Comparison of ENCODE assay signal across 1 cellular context in the genomic region with DNA sequence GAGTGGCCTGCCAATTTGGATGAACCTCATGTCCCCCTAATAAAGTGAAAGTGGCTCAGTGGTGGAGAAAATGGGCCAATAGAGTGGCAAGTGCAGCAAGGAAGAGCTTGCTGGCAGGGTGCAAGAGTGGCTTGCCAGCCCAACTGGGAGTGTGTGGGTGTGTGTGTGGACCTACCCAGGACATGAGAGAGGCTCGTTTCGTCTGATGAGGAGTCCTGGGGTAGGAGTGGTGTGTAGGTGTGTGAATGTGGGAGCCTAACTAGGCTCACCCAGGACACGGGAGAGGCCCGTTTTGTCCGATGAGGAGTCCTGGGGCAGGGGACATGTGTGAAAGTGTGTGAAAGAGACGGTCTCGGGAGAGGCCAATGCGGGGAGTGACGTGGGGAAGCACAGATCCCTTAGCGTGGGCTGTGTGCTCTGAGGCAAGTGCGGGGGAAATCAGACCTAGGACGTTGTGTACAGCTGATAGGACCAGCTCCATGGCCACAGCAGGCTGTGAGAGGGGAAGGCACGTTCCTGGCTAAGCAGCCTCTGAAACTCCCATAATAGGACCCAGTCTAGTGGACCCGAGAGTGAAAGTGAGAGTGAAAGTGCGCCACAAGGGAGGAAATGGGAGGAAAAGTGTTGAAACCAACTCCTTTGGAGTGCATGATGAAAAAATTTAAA.
TF ChIP-seq lines count a peak whose summit lies in the region.

No MANE protein-coding gene starts in this region.

TF ChIP-seq in K562, 482 proteins besides CTCF, POLR2A, EP300 and RAD21 (continues in another document):
- TF ChIP-seq, protein P1, sequence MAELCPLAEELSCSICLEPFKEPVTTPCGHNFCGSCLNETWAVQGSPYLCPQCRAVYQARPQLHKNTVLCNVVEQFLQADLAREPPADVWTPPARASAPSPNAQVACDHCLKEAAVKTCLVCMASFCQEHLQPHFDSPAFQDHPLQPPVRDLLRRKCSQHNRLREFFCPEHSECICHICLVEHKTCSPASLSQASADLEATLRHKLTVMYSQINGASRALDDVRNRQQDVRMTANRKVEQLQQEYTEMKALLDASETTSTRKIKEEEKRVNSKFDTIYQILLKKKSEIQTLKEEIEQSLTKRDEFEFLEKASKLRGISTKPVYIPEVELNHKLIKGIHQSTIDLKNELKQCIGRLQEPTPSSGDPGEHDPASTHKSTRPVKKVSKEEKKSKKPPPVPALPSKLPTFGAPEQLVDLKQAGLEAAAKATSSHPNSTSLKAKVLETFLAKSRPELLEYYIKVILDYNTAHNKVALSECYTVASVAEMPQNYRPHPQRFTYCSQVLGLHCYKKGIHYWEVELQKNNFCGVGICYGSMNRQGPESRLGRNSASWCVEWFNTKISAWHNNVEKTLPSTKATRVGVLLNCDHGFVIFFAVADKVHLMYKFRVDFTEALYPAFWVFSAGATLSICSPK (IDR thresholded peaks at IDR 0.05; ENCODE audit: borderline replicate concordance) = no peak
- TF ChIP-seq ATF7 (IDR thresholded peaks at IDR 0.05) (0 out of 2 replicates have a peak, but pooled peaks have one; percentile 6), ZNF324 (CRISPR knock-in tag; IDR thresholded peaks at IDR 0.05) (no peak), BHLHE40 (IDR thresholded peaks at IDR 0.05; ENCODE audit: low read length) (0 out of 2 replicates have a peak, but pooled peaks have one; percentile 30), BRD9 (IDR thresholded peaks at IDR 0.05; ENCODE audit: low read depth, partially characterized antibody) (no peak), SRF (CRISPR knock-in tag; IDR thresholded peaks at IDR 0.05) (no peak), HLTF (IDR thresholded peaks at IDR 0.05) (no peak), BMI1 (IDR thresholded peaks at IDR 0.05; ENCODE audit: low read length) (no peak), PYGO2 (tag; IDR thresholded peaks at IDR 0.05) (no peak), MTA3 (IDR thresholded peaks at IDR 0.05; ENCODE audit: borderline replicate concordance) (no peak), BACH1 (tag; IDR thresholded peaks at IDR 0.05) (no peak), RBBP5 (IDR thresholded peaks at IDR 0.05; ENCODE audit: borderline replicate concordance, insufficient read depth, low read length, poor library complexity, severe bottlenecking) (no peak), RBM34 (IDR thresholded peaks at IDR 0.05; ENCODE audit: borderline replicate concordance, insufficient read depth, low read length) (no peak), PRMT5 (CRISPR knock-in tag; IDR thresholded peaks at IDR 0.05) (no peak), ZNF444 (CRISPR knock-in tag; IDR thresholded peaks at IDR 0.05) (no peak), L3MBTL2 (IDR thresholded peaks at IDR 0.05) (peak; percentile 49; the same call in 1 of the 2 replicates), MTA2 (IDR thresholded peaks at IDR 0.05; ENCODE audit: low read depth) (no peak), GABPB1 (CRISPR knock-in tag; IDR thresholded peaks at IDR 0.05) (no peak), PHB2 (IDR thresholded peaks at IDR 0.05; ENCODE audit: low read depth) (no peak), CREM (IDR thresholded peaks at IDR 0.05; ENCODE audit: low read depth) (0 out of 2 replicates have a peak, but pooled peaks have one; percentile 20), NFRKB (IDR thresholded peaks at IDR 0.05; ENCODE audit: low read depth) (0 out of 2 replicates have a peak, but pooled peaks have one; percentile 34), MTF1 (CRISPR knock-in tag; IDR thresholded peaks at IDR 0.05; ENCODE audit: borderline replicate concordance) (no peak), ZNF212 (CRISPR knock-in tag; IDR thresholded peaks at IDR 0.05) (no peak), EGR1 (conservative IDR thresholded peaks at IDR 0.05) (peak; percentile 45; the same call in 1 of the 2 replicates)
- TF ChIP-seq, protein P2, sequence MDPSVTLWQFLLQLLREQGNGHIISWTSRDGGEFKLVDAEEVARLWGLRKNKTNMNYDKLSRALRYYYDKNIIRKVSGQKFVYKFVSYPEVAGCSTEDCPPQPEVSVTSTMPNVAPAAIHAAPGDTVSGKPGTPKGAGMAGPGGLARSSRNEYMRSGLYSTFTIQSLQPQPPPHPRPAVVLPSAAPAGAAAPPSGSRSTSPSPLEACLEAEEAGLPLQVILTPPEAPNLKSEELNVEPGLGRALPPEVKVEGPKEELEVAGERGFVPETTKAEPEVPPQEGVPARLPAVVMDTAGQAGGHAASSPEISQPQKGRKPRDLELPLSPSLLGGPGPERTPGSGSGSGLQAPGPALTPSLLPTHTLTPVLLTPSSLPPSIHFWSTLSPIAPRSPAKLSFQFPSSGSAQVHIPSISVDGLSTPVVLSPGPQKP (CRISPR knock-in tag; IDR thresholded peaks at IDR 0.05) = no peak
- TF ChIP-seq, protein P3, sequence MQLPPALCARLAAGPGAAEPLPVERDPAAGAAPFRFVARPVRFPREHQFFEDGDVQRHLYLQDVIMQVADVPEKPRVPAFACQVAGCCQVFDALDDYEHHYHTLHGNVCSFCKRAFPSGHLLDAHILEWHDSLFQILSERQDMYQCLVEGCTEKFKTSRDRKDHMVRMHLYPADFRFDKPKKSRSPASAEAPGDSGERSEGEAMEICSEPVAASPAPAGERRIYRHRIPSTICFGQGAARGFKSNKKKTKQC (CRISPR knock-in tag; IDR thresholded peaks at IDR 0.05) = no peak
- TF ChIP-seq, protein P4, sequence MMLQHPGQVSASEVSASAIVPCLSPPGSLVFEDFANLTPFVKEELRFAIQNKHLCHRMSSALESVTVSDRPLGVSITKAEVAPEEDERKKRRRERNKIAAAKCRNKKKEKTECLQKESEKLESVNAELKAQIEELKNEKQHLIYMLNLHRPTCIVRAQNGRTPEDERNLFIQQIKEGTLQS (IDR thresholded peaks at IDR 0.05) = no peak
- TF ChIP-seq, protein P4 (CRISPR knock-in tag; conservative IDR thresholded peaks at IDR 0.05) = no peak
- TF ChIP-seq, protein P5, sequence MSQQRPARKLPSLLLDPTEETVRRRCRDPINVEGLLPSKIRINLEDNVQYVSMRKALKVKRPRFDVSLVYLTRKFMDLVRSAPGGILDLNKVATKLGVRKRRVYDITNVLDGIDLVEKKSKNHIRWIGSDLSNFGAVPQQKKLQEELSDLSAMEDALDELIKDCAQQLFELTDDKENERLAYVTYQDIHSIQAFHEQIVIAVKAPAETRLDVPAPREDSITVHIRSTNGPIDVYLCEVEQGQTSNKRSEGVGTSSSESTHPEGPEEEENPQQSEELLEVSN (IDR thresholded peaks at IDR 0.05; ENCODE audit: borderline replicate concordance in 1 of 2, extremely low read depth in 1 of 2, insufficient read depth in 1 of 2, insufficient read length in 1 of 2, low read depth in 1 of 2, low read length in 1 of 2, poor library complexity in 1 of 2, severe bottlenecking in 1 of 2) = peak in 1 of 2 experiments; percentile 8
- TF ChIP-seq, protein P6, sequence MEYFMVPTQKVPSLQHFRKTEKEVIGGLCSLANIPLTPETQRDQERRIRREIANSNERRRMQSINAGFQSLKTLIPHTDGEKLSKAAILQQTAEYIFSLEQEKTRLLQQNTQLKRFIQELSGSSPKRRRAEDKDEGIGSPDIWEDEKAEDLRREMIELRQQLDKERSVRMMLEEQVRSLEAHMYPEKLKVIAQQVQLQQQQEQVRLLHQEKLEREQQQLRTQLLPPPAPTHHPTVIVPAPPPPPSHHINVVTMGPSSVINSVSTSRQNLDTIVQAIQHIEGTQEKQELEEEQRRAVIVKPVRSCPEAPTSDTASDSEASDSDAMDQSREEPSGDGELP (CRISPR knock-in tag; IDR thresholded peaks at IDR 0.05; ENCODE audit: borderline replicate concordance) = 0 out of 2 replicates have a peak, but pooled peaks have one; percentile 19
- TF ChIP-seq, protein P7, sequence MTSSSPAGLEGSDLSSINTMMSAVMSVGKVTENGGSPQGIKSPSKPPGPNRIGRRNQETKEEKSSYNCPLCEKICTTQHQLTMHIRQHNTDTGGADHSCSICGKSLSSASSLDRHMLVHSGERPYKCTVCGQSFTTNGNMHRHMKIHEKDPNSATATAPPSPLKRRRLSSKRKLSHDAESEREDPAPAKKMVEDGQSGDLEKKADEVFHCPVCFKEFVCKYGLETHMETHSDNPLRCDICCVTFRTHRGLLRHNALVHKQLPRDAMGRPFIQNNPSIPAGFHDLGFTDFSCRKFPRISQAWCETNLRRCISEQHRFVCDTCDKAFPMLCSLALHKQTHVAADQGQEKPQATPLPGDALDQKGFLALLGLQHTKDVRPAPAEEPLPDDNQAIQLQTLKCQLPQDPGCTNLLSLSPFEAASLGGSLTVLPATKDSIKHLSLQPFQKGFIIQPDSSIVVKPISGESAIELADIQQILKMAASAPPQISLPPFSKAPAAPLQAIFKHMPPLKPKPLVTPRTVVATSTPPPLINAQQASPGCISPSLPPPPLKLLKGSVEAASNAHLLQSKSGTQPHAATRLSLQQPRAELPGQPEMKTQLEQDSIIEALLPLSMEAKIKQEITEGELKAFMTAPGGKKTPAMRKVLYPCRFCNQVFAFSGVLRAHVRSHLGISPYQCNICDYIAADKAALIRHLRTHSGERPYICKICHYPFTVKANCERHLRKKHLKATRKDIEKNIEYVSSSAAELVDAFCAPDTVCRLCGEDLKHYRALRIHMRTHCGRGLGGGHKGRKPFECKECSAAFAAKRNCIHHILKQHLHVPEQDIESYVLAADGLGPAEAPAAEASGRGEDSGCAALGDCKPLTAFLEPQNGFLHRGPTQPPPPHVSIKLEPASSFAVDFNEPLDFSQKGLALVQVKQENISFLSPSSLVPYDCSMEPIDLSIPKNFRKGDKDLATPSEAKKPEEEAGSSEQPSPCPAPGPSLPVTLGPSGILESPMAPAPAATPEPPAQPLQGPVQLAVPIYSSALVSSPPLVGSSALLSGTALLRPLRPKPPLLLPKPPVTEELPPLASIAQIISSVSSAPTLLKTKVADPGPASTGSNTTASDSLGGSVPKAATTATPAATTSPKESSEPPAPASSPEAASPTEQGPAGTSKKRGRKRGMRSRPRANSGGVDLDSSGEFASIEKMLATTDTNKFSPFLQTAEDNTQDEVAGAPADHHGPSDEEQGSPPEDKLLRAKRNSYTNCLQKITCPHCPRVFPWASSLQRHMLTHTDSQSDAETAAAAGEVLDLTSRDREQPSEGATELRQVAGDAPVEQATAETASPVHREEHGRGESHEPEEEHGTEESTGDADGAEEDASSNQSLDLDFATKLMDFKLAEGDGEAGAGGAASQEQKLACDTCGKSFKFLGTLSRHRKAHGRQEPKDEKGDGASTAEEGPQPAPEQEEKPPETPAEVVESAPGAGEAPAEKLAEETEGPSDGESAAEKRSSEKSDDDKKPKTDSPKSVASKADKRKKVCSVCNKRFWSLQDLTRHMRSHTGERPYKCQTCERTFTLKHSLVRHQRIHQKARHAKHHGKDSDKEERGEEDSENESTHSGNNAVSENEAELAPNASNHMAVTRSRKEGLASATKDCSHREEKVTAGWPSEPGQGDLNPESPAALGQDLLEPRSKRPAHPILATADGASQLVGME (CRISPR knock-in tag; IDR thresholded peaks at IDR 0.05) = no peak
- TF ChIP-seq, protein P8, sequence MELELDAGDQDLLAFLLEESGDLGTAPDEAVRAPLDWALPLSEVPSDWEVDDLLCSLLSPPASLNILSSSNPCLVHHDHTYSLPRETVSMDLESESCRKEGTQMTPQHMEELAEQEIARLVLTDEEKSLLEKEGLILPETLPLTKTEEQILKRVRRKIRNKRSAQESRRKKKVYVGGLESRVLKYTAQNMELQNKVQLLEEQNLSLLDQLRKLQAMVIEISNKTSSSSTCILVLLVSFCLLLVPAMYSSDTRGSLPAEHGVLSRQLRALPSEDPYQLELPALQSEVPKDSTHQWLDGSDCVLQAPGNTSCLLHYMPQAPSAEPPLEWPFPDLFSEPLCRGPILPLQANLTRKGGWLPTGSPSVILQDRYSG (tag; conservative IDR thresholded peaks at IDR 0.05; ENCODE audit: low read depth) = no peak
- TF ChIP-seq, protein P9, sequence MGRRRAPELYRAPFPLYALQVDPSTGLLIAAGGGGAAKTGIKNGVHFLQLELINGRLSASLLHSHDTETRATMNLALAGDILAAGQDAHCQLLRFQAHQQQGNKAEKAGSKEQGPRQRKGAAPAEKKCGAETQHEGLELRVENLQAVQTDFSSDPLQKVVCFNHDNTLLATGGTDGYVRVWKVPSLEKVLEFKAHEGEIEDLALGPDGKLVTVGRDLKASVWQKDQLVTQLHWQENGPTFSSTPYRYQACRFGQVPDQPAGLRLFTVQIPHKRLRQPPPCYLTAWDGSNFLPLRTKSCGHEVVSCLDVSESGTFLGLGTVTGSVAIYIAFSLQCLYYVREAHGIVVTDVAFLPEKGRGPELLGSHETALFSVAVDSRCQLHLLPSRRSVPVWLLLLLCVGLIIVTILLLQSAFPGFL (CRISPR knock-in tag; IDR thresholded peaks at IDR 0.05) = 0 out of 2 replicates have a peak, but pooled peaks have one; percentile 33
- TF ChIP-seq, protein P10, sequence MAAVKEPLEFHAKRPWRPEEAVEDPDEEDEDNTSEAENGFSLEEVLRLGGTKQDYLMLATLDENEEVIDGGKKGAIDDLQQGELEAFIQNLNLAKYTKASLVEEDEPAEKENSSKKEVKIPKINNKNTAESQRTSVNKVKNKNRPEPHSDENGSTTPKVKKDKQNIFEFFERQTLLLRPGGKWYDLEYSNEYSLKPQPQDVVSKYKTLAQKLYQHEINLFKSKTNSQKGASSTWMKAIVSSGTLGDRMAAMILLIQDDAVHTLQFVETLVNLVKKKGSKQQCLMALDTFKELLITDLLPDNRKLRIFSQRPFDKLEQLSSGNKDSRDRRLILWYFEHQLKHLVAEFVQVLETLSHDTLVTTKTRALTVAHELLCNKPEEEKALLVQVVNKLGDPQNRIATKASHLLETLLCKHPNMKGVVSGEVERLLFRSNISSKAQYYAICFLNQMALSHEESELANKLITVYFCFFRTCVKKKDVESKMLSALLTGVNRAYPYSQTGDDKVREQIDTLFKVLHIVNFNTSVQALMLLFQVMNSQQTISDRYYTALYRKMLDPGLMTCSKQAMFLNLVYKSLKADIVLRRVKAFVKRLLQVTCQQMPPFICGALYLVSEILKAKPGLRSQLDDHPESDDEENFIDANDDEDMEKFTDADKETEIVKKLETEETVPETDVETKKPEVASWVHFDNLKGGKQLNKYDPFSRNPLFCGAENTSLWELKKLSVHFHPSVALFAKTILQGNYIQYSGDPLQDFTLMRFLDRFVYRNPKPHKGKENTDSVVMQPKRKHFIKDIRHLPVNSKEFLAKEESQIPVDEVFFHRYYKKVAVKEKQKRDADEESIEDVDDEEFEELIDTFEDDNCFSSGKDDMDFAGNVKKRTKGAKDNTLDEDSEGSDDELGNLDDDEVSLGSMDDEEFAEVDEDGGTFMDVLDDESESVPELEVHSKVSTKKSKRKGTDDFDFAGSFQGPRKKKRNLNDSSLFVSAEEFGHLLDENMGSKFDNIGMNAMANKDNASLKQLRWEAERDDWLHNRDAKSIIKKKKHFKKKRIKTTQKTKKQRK (IDR thresholded peaks at IDR 0.05; ENCODE audit: borderline replicate concordance, low read depth, low read length) = no peak
